Comparison of ENCODE assay signal across 8 cellular contexts in genomic region chr12:6950944-6951540, GRCh38. TPM values are rescaled to one million over a fixed set of nuclear protein-coding genes. Genes with fewer than 3 reads are reported as not detected.
DNase-seq lines count a peak whose midpoint lies in the region; ATAC-seq and TF ChIP-seq lines count a peak whose summit lies in the region.

TSS of gene PTPN6 (plus strand) at chr12:6951356. CDS start at chr12:6951513, 157 bp downstream.

- H3K27me3 Mint-ChIP-seq in progenitor cell of endocrine pancreas: no peaks in the 10 kb centered on the region
- H3K27me3 Mint-ChIP-seq in HFFc6 (ENCODE audit: insufficient read depth): peaks cover 2% of the 10 kb centered on the region

- ATAC-seq in esophagus mucosa (no peak), HG03135 (IDR thresholded peaks at IDR 0.05; ENCODE audit: unreplicated experiment) (no peak), GM21526 (IDR thresholded peaks at IDR 0.05; ENCODE audit: low FRiP score, unreplicated experiment) (no peak)

- H3K9me3 Mint-ChIP-seq in progenitor cell of endocrine pancreas (ENCODE audit: low read depth) (no peaks in the 10 kb centered on the region), HFFc6 (no peaks in the 10 kb centered on the region)

- H3K27ac Mint-ChIP-seq in progenitor cell of endocrine pancreas (peak within 1 kb of the TSS; percentile 46), HFFc6 (no peak within 1 kb of the TSS)

- no peak within 1 kb of the TSS for H3K4me3 Mint-ChIP-seq in progenitor cell of endocrine pancreas (ENCODE audit: low read depth)
- H3K4me3 Mint-ChIP-seq in HFFc6: no peak within 1 kb of the TSS

- TF ChIP-seq CTCF in progenitor cell of endocrine pancreas (IDR thresholded peaks at IDR 0.05; ENCODE audit: unreplicated experiment) (no peak), HFFc6 (IDR thresholded peaks at IDR 0.05) (no peak)

- H3K4me1 Mint-ChIP-seq in progenitor cell of endocrine pancreas (ENCODE audit: low read depth): peaks cover 10% of the 10 kb centered on the region
- peaks cover 7% of the 10 kb centered on the region; the same call in 1 of the 2 replicates for H3K4me1 Mint-ChIP-seq in HFFc6 (ENCODE audit: low read depth)

- peak; percentile 84 for DNase-seq in activated effector memory CD4-positive, alpha-beta T cell treated with anti-CD3 and anti-CD28 coated beads, Interleukin-2, amount 50 U/mL, for 16 hours
- DNase-seq in activated effector memory CD4-positive, alpha-beta T cell treated with Interleukin-2 at 50 U/mL for 16 hours: no peak
- DNase-seq in activated CD4-positive, CD25-positive, alpha-beta regulatory T cell treated with anti-CD3 and anti-CD28 coated beads, Interleukin-2, amount 50 U/mL, for 72 hours: peak; percentile 51
- DNase-seq in progenitor cell of endocrine pancreas (ENCODE audit: low spot score, unreplicated experiment) (no peak), HFFc6 (no peak)

- H3K36me3 Mint-ChIP-seq in progenitor cell of endocrine pancreas (ENCODE audit: insufficient read depth): no peaks in the 10 kb centered on the region
- peaks cover 5% of the 10 kb centered on the region; the same call in 1 of the 2 replicates for H3K36me3 Mint-ChIP-seq in HFFc6 (ENCODE audit: low read depth)

RNA-seq across cellular contexts. Expression of gene PTPN6, which starts in this region (rescaled TPM):
- total RNA-seq in esophagus mucosa (17.8 TPM), progenitor cell of endocrine pancreas (65.4 and 70.2 TPM in 2 replicates)
- not detected for total RNA-seq in HFFc6 (2021; fragmentation: NEBNext Ultra II Directional; extraction: Animal tissue kit (Norgen Biotek cat#: 25700))

Comparison
In these comparisons a context has a peak if more than half of its experiments do, and no peak if none do; other contexts are left out.
1. RNA of gene PTPN6 (total RNA-seq): 65.4 to 70.2 TPM in progenitor cell of endocrine pancreas and 17.8 TPM in esophagus mucosa (single experiment); not detected in HFFc6; every median in the first group is over 10 times any median in the second.
2. DNase-seq: peak in activated effector memory CD4-positive, alpha-beta T cell treated with anti-CD3 and anti-CD28 coated beads, Interleukin-2, amount 50 U/mL, for 16 hours (single experiment) and activated CD4-positive, CD25-positive, alpha-beta regulatory T cell treated with anti-CD3 and anti-CD28 coated beads, Interleukin-2, amount 50 U/mL, for 72 hours (single experiment); none in activated effector memory CD4-positive, alpha-beta T cell treated with Interleukin-2 at 50 U/mL for 16 hours (single experiment), progenitor cell of endocrine pancreas (single experiment) and HFFc6 (single experiment).